1 cellular context compared by ENCODE assay signal in genomic region chrX:154365052-154365600, GRCh38.
TF ChIP-seq lines count a peak whose summit lies in the region.

No MANE protein-coding gene starts in this region.

TF ChIP-seq in endothelial cell of umbilical vein, 7 proteins besides CTCF, POLR2A, EP300 and RAD21:
- TF ChIP-seq EZH2 (IDR thresholded peaks at IDR 0.05; ENCODE audit: borderline replicate concordance, low read depth, low read length, severe bottlenecking) (no peak), POLR2AphosphoS5 (IDR thresholded peaks at IDR 0.05; ENCODE audit: insufficient read depth, low read depth, low read length) (peak; percentile 6)
TF ChIP-seq in endothelial cell of umbilical vein: peak in this region for 1.
